In genomic region chr17:41463746-41464145, GRCh38 we compare ENCODE assay signal across 24 cellular contexts. TPM values are rescaled to one million over a fixed set of nuclear protein-coding genes. Genes with fewer than 3 reads are reported as not detected.
"Had no signal": no experiment of that assay in that cellular context is flagged by ENCODE, and none has a peak within 500 bp of the region (broad histone marks: within the 10 kb centered on the region; RNA-seq: fewer than 3 reads in every experiment).

No MANE protein-coding gene starts in this region.

- H3K4me3 ChIP-seq: K562, SJSA1, SK-N-MC had no signal

- FAIRE-seq: K562, RCC 7860 had no signal

- H3K9me3 ChIP-seq: SJSA1 had no signal

- ATAC-seq: K562 had no signal

- H3K36me3 ChIP-seq: SJSA1 had no signal

- H3K27me3 ChIP-seq: SJSA1 had no signal

- DNase-seq: Kasumi-1, MM.1S, NCI-H1092 treated with DMSO at 0.1 percent for 48 hours, NCI-H1436, NCI-H187, NCI-H2029, NCI-H2081 treated with DMSO at 0.1 percent for 48 hours, NCI-H2171, NCI-H226, NCI-H446, NCI-H510A, NCI-H524 treated with DMSO at 0.1 percent for 48 hours, NCI-H69, NCI-H774, Right ventricle myocardium superior, SIG-M5 had no signal

- H3K9ac ChIP-seq: KMS-11 had no signal

- H3K4me2 ChIP-seq: KMS-11 had no signal

- H3K27ac ChIP-seq: KMS-11, SJSA1, SK-N-MC had no signal

RNA-seq across cellular contexts. Expression of gene KRT32, which starts 3.4 kb away (rescaled TPM):
- total RNA-seq: HT1080, K562, Right ventricle myocardium superior, SJSA1 had no signal
- polyA plus RNA-seq: IgD-negative memory B cell, K562 had no signal

RNA-seq across cellular contexts. Expression of gene KRT35, which starts 17.2 kb away (rescaled TPM):
- total RNA-seq: HT1080, K562, M059J, Right ventricle myocardium superior, SJSA1 had no signal
- polyA plus RNA-seq: IgD-negative memory B cell, K562 had no signal

RNA-seq across cellular contexts. Expression of gene KRT38, which starts 23.0 kb away (rescaled TPM):
- total RNA-seq: HT1080, K562, M059J, Right ventricle myocardium superior, SJSA1 had no signal
- polyA plus RNA-seq: IgD-negative memory B cell, K562 had no signal

RNA-seq across cellular contexts. Expression of gene KRT36, which starts 26.0 kb away (rescaled TPM):
- total RNA-seq: HT1080, K562, Right ventricle myocardium superior, SJSA1 had no signal
- polyA plus RNA-seq: IgD-negative memory B cell had no signal

RNA-seq across cellular contexts. Expression of gene KRT37, which starts 39.4 kb away (rescaled TPM):
- total RNA-seq: HT1080, K562, M059J, Right ventricle myocardium superior, SJSA1 had no signal
- polyA plus RNA-seq: IgD-negative memory B cell, K562 had no signal
